ENCODE assay signal across 18 cellular contexts in the genomic region with DNA sequence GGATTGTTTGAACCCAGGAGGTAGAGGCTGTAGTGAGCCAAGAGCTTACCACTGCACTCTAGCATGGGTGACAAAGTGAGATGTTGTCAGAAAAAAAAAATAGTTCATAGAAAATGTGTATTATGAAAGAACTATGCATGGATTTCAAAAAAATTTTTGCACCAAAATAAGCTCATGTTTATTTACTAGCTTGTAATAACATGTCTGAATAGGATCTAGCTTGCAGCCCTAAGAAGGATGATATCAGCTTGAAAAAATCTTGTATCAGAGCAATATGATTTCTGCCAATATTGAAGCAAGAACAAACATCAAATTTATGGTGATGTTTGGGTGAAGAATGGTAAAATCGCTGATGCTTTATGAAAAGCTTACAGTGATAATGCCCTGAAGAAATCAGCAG.
DNase-seq lines count a peak whose midpoint lies in the region; ATAC-seq lines count a peak whose summit lies in the region.
"Had no signal": no experiment of that assay in that cellular context is flagged by ENCODE, and none has a peak within 500 bp of the region (broad histone marks: within the 10 kb centered on the region; RNA-seq: fewer than 3 reads in every experiment).

No MANE protein-coding gene starts in this region.

- peak overlapping the region; percentile 0 for H3K4me3 ChIP-seq in CD4-positive, CD25-positive, alpha-beta regulatory T cell (ENCODE audit: low read depth, low read length)
- no peak overlapping the region for H3K4me3 ChIP-seq in adipocyte (ENCODE audit: low read length)
- H3K4me3 ChIP-seq in trophoblast cell (ENCODE audit: low read depth, low read length) = no peak overlapping the region
- H3K4me3 ChIP-seq: A549, GM23338 had no signal

- DNase-seq in T-helper 1 cell (no peak), adipocyte (ENCODE audit: low read depth) (peak; percentile 38), iris pigment epithelial cell (ENCODE audit: low read depth) (peak; percentile 6), iPS-NIHi11 (ENCODE audit: low spot score) (no peak), trophoblast cell (no peak), substantia nigra (lab: John Stamatoyannopoulos, UW) (no peak)
- no peak for DNase-seq in CD4-positive, CD25-positive, alpha-beta regulatory T cell
- DNase-seq: AML-193; CD8-positive, alpha-beta memory T cell; COR-L47; DMS 273 treated with DMSO at 0.1 percent for 48 hours; DMS53; HCEC 1CT had no signal

- H3K4me1 Mint-ChIP-seq in T-helper 1 cell treated with Interleukin-12 subunit alpha and Interleukin-12 subunit beta and Interleukin-4 antibody, amounts not matched to agents 30 μg/mL and 1 μg/mL, for 36 hours (ENCODE audit: low read depth) = peaks cover 37% of the 10 kb centered on the region
- H3K4me1 Mint-ChIP-seq in CD4-positive, CD25-positive, alpha-beta regulatory T cell = peaks cover 24 to 73% (median 39%) of the 10 kb centered on the region in 4 donors

- no peak overlapping the region for H3K4me2 ChIP-seq in trophoblast cell (ENCODE audit: low read length)
- H3K4me2 ChIP-seq: A549, GM23338 had no signal

- no peak overlapping the region for H4K12ac ChIP-seq in trophoblast cell (ENCODE audit: low read depth, low read length)

- no peak overlapping the region for H3K14ac ChIP-seq in trophoblast cell (ENCODE audit: low read length)

- H3K36me3 Mint-ChIP-seq in T-helper 1 cell treated with Interleukin-12 subunit alpha and Interleukin-12 subunit beta and Interleukin-4 antibody, amounts not matched to agents 30 μg/mL and 1 μg/mL, for 36 hours (ENCODE audit: low read depth) = peaks cover 10% of the 10 kb centered on the region
- H3K36me3 Mint-ChIP-seq in CD4-positive, CD25-positive, alpha-beta regulatory T cell = no peaks in the 10 kb centered on the region
- H3K36me3 Mint-ChIP-seq: CD8-positive, alpha-beta memory T cell had no signal

- H3K27me3 Mint-ChIP-seq in T-helper 1 cell treated with Interleukin-12 subunit alpha and Interleukin-12 subunit beta and Interleukin-4 antibody, amounts not matched to agents 30 μg/mL and 1 μg/mL, for 36 hours (ENCODE audit: low read depth) = no peaks in the 10 kb centered on the region
- H3K27me3 Mint-ChIP-seq in CD4-positive, CD25-positive, alpha-beta regulatory T cell = peaks cover 11% of the 10 kb centered on the region

- no peaks in the 10 kb centered on the region for H3K79me2 ChIP-seq in trophoblast cell (ENCODE audit: control insufficient read depth, insufficient read depth, low read length, poor library complexity)

- no peak for ATAC-seq in CD4-positive, CD25-positive, alpha-beta regulatory T cell (ENCODE audit: low read depth in 2 of 2)
- ATAC-seq: A549, GM23338 had no signal

- no peak overlapping the region for H2BK120ac ChIP-seq in trophoblast cell (ENCODE audit: insufficient read depth, low read length, poor library complexity)

- no peak overlapping the region for H3K18ac ChIP-seq in trophoblast cell (ENCODE audit: low read length)

- H3K4me1 ChIP-seq in CD4-positive, CD25-positive, alpha-beta regulatory T cell (ENCODE audit: control insufficient read depth, insufficient read depth, low read length, poor library complexity, severe bottlenecking) = peaks cover 34% of the 10 kb centered on the region
- no peaks in the 10 kb centered on the region for H3K4me1 ChIP-seq in adipocyte (ENCODE audit: control insufficient read depth, insufficient read depth, low read length)
- H3K4me1 ChIP-seq in trophoblast cell (ENCODE audit: control insufficient read depth in 1 of 2, insufficient read depth in 2 of 2, low read length in 2 of 2) = no peaks in the 10 kb centered on the region
- H3K4me1 ChIP-seq: A549 had no signal

- H3K27ac Mint-ChIP-seq in T-helper 1 cell treated with Interleukin-12 subunit alpha and Interleukin-12 subunit beta and Interleukin-4 antibody, amounts not matched to agents 30 μg/mL and 1 μg/mL, for 36 hours = peak overlapping the region; percentile 42
- H3K27ac Mint-ChIP-seq in CD4-positive, CD25-positive, alpha-beta regulatory T cell = peak overlapping the region in 2 of 3 donors; percentile 86 to 91
- H3K27ac Mint-ChIP-seq: CD8-positive, alpha-beta memory T cell; GM23338 had no signal

- no CpG with 5 or more reads among the region's 1 CpG for WGBS in trophoblast cell (ENCODE audit: extremely low coverage, insufficient coverage, insufficient read length)

- no peak overlapping the region for H3K23ac ChIP-seq in trophoblast cell (ENCODE audit: low read length)

- H3K4ac ChIP-seq in trophoblast cell (ENCODE audit: low read depth, low read length) = no peak overlapping the region

- no peak overlapping the region for H2AFZ ChIP-seq in trophoblast cell (ENCODE audit: insufficient read depth, low read length, poor library complexity)
- H2AFZ ChIP-seq: GM23338 had no signal

- no peak overlapping the region for H2AK5ac ChIP-seq in trophoblast cell (ENCODE audit: low read length)

- no peak overlapping the region for H4K91ac ChIP-seq in trophoblast cell (ENCODE audit: low read depth, low read length)

- no peak overlapping the region for H2BK5ac ChIP-seq in trophoblast cell (ENCODE audit: low read depth, low read length, poor library complexity)

- H3K9ac ChIP-seq in adipocyte (ENCODE audit: low read length) (no peak overlapping the region), trophoblast cell (ENCODE audit: low read length) (no peak overlapping the region)

- no peak overlapping the region for H2BK12ac ChIP-seq in trophoblast cell (ENCODE audit: low read length)

- no peak overlapping the region for H4K8ac ChIP-seq in trophoblast cell (ENCODE audit: low read depth, low read length)

- H3K79me1 ChIP-seq in trophoblast cell (ENCODE audit: low read length) = no peaks in the 10 kb centered on the region

- peaks cover 4% of the 10 kb centered on the region for H3K9me3 Mint-ChIP-seq in T-helper 1 cell treated with Interleukin-12 subunit alpha and Interleukin-12 subunit beta and Interleukin-4 antibody, amounts not matched to agents 30 μg/mL and 1 μg/mL, for 36 hours
- H3K9me3 Mint-ChIP-seq in CD4-positive, CD25-positive, alpha-beta regulatory T cell = peaks cover 0 to 6% (median 0%) of the 10 kb centered on the region in 7 donors
- H3K9me3 Mint-ChIP-seq: CD8-positive, alpha-beta memory T cell had no signal

- no peaks in the 10 kb centered on the region for H3K27me3 ChIP-seq in CD4-positive, CD25-positive, alpha-beta regulatory T cell (ENCODE audit: control insufficient read depth, insufficient read depth, low read length)
- H3K27me3 ChIP-seq in adipocyte (replicated peaks; ENCODE audit: control insufficient read depth, insufficient read depth, low read length) (no peaks in the 10 kb centered on the region), trophoblast cell (ENCODE audit: insufficient read depth, low read length) (no peaks in the 10 kb centered on the region)

- no peaks in the 10 kb centered on the region for H3K9me3 ChIP-seq in CD4-positive, CD25-positive, alpha-beta regulatory T cell (ENCODE audit: control insufficient read depth in 2 of 2, low read length in 2 of 2)
- H3K9me3 ChIP-seq in adipocyte (ENCODE audit: control insufficient read depth, low read length) = no peaks in the 10 kb centered on the region
- peaks cover 1% of the 10 kb centered on the region for H3K9me3 ChIP-seq in trophoblast cell (ENCODE audit: insufficient read depth, low read depth, low read length)
- H3K9me3 ChIP-seq: A549 had no signal

- H3K36me3 ChIP-seq in CD4-positive, CD25-positive, alpha-beta regulatory T cell (ENCODE audit: control insufficient read depth, insufficient read depth, low read length) = no peaks in the 10 kb centered on the region
- no peaks in the 10 kb centered on the region for H3K36me3 ChIP-seq in adipocyte (ENCODE audit: control insufficient read depth, insufficient read depth, low read length, severe bottlenecking)
- no peaks in the 10 kb centered on the region for H3K36me3 ChIP-seq in trophoblast cell (ENCODE audit: control insufficient read depth in 1 of 2, insufficient read depth in 2 of 2, low read length in 2 of 2)

- H3K4me3 Mint-ChIP-seq in T-helper 1 cell treated with Interleukin-12 subunit alpha and Interleukin-12 subunit beta and Interleukin-4 antibody, amounts not matched to agents 30 μg/mL and 1 μg/mL, for 36 hours = no peak overlapping the region
- peak overlapping the region in 1 of 4 donors; percentile 6 for H3K4me3 Mint-ChIP-seq in CD4-positive, CD25-positive, alpha-beta regulatory T cell
- H3K4me3 Mint-ChIP-seq: GM23338 had no signal

- H3K27ac ChIP-seq in CD4-positive, CD25-positive, alpha-beta regulatory T cell (ENCODE audit: insufficient read depth, low read length, poor library complexity, severe bottlenecking) = no peak overlapping the region
- H3K27ac ChIP-seq in trophoblast cell (ENCODE audit: low read depth, low read length) = no peak overlapping the region
- no peak overlapping the region for H3K27ac ChIP-seq in substantia nigra (ENCODE audit: low read depth, low read length, poor library complexity, severe bottlenecking)
- H3K27ac ChIP-seq: 22Rv1, A549, C4-2B had no signal

Comparison
In these comparisons a context has a peak if more than half of its experiments do, and no peak if none do; other contexts are left out.
1. DNase-seq: peak in adipocyte (single experiment) and iris pigment epithelial cell (single experiment); none in T-helper 1 cell (0 of 5), CD4-positive, CD25-positive, alpha-beta regulatory T cell (0 of 3), iPS-NIHi11 (single experiment), trophoblast cell (0 of 2) and substantia nigra (0 of 49).